Comparison of ENCODE assay signal across 19 cellular contexts in genomic region chr12:53590661-53591060, GRCh38. TPM values are rescaled to one million over a fixed set of nuclear protein-coding genes. Genes with fewer than 3 reads are reported as not detected.
DNase-seq lines count a peak whose midpoint lies in the region; ATAC-seq and TF ChIP-seq lines count a peak whose summit lies in the region.
"Had no signal": no experiment of that assay in that cellular context is flagged by ENCODE, and none has a peak within 500 bp of the region (broad histone marks: within the 10 kb centered on the region; RNA-seq: fewer than 3 reads in every experiment).

No MANE protein-coding gene starts in this region.

- no peak overlapping the region for H4K8ac ChIP-seq in H9 (replicated peaks; ENCODE audit: insufficient read length, low read depth, low read length)

- H3K18ac ChIP-seq in H9 (ENCODE audit: insufficient read length, low read depth, low read length), result no peak overlapping the region

- no peaks in the 10 kb centered on the region for H3K79me1 ChIP-seq in H9 (ENCODE audit: insufficient read depth, low read depth, low read length, poor library complexity, severe bottlenecking)

- no peaks in the 10 kb centered on the region for H3K36me3 Mint-ChIP-seq in brain
- no peaks in the 10 kb centered on the region for H3K36me3 Mint-ChIP-seq in H9 (ENCODE audit: insufficient read depth in 1 of 3, low read depth in 3 of 3)

- H3K9me3 ChIP-seq in heart right ventricle (no peaks in the 10 kb centered on the region), thoracic aorta (no peaks in the 10 kb centered on the region), H9 (ENCODE audit: control insufficient read depth, low read depth, low read length) (no peaks in the 10 kb centered on the region)
- H3K9me3 ChIP-seq: A549, Caco-2, MG63 had no signal

- H4K91ac ChIP-seq in H9 (ENCODE audit: insufficient read length, low read depth, low read length), result no peak overlapping the region

- 73 to 77% methylated on average over 3 of the region's 3 CpGs for WGBS in heart right ventricle, 2 donors
- WGBS in H9 (ENCODE audit: extremely low coverage, insufficient read length, low lambda C conversion rate), result no CpG with 5 or more reads among the region's 3 CpGs

- H3K36me3 ChIP-seq in heart right ventricle (peaks cover 0 to 8% (median 0%) of the 10 kb centered on the region in 9 donors), thoracic aorta (no peaks in the 10 kb centered on the region)
- H3K36me3 ChIP-seq: MG63 had no signal

- H3K27me3 ChIP-seq in heart right ventricle, result no peaks in the 10 kb centered on the region
- H3K27me3 ChIP-seq in thoracic aorta (replicated peaks; ENCODE audit: insufficient read depth), result no peaks in the 10 kb centered on the region
- no peaks in the 10 kb centered on the region for H3K27me3 ChIP-seq in H9 (ENCODE audit: insufficient read depth, low read length)
- H3K27me3 ChIP-seq: MG63 had no signal

- no peak overlapping the region for H2BK120ac ChIP-seq in H9 (ENCODE audit: low read depth, low read length, poor library complexity, severe bottlenecking)

- H2BK5ac ChIP-seq in H9 (ENCODE audit: insufficient read length, low read length), result no peak overlapping the region

- no peak overlapping the region for H2BK12ac ChIP-seq in H9 (ENCODE audit: insufficient read length, low read depth, low read length)

- H3K27me3 Mint-ChIP-seq in brain (no peaks in the 10 kb centered on the region), H9 (ENCODE audit: low read depth) (no peaks in the 10 kb centered on the region)

- TF ChIP-seq CTCF in heart right ventricle (IDR thresholded peaks at IDR 0.05) (no peak), brain (conservative IDR thresholded peaks at IDR 0.05) (no peak), thoracic aorta (IDR thresholded peaks at IDR 0.05) (no peak), H9 (conservative IDR thresholded peaks at IDR 0.05) (no peak)

- H3K14ac ChIP-seq in H9 (ENCODE audit: insufficient read depth, low read length), result no peak overlapping the region

- peak overlapping the region; percentile 15 to 93 (median 89) for H3K27ac Mint-ChIP-seq in brain
- H3K27ac Mint-ChIP-seq in H9, result no peak overlapping the region

- DNase-seq in heart right ventricle (no peak), left ventricle myocardium superior (no peak), left colon (no peak), thoracic aorta (ENCODE audit: low spot score) (no peak), NCI-H774 (lab: John Stamatoyannopoulos, UW) (no peak), DMS153 treated with DMSO at 0.1 percent for 48 hours (lab: John Stamatoyannopoulos, UW; ENCODE audit: unreplicated experiment) (no peak), H9 (no peak)
- DNase-seq: AML-193, Caco-2, DMS53, HCEC 1CT, MG63, NCI-H1105, NCI-H748 treated with DMSO at 0.1 percent for 48 hours, SHP77 had no signal

- H3K9me3 Mint-ChIP-seq in brain (no peaks in the 10 kb centered on the region), H9 (no peaks in the 10 kb centered on the region)

- no peak overlapping the region for H3K4ac ChIP-seq in H9 (ENCODE audit: low read depth, low read length)

- no peak overlapping the region for H2AK5ac ChIP-seq in H9 (ENCODE audit: insufficient read length, low read length)

- no peak overlapping the region for H3K9ac ChIP-seq in H9 (ENCODE audit: extremely low read depth, insufficient read length, low read length)

- H3K56ac ChIP-seq in H9 (ENCODE audit: insufficient read length, low read depth, low read length), result no peak overlapping the region

- H2BK20ac ChIP-seq in H9 (ENCODE audit: low read depth, low read length, poor library complexity, severe bottlenecking), result no peak overlapping the region

- intact Hi-C loops in heart right ventricle (cut with DNase I) (loop anchor here in 3 of 10 donors (10.0 kb wide), 1 partner anchor 46 kb away; no protein-coding TSS in a partner anchor), left ventricle myocardium superior (cut with micrococcal nuclease) (no loop called here), left colon (cut with DNase I, micrococcal nuclease) (no loop called here)

- H3K4me1 Mint-ChIP-seq in brain, result peaks cover 78% of the 10 kb centered on the region
- H3K4me1 Mint-ChIP-seq in H9, result peaks cover 11 to 17% of the 10 kb centered on the region in 2 experiments

- no peak overlapping the region for H3K4me2 ChIP-seq in H9 (ENCODE audit: insufficient read depth, insufficient read length, low read length)
- H3K4me2 ChIP-seq: A549 had no signal

- H4K5ac ChIP-seq in H9 (ENCODE audit: insufficient read length, low read depth, low read length), result no peak overlapping the region

- ATAC-seq in heart right ventricle (no peak), left ventricle myocardium superior (no peak), left colon (peak; percentile 62), thoracic aorta (ENCODE audit: insufficient number of reproducible peaks, low FRiP score, low read depth) (no peak)
- ATAC-seq: A549, K562 had no signal

- H3K27ac ChIP-seq in heart right ventricle (peak overlapping the region in 9 of 10 donors; percentile 36 to 78 (median 69)), thoracic aorta (peak overlapping the region; percentile 19 to 72), H9 (ENCODE audit: insufficient read length, low read depth, low read length) (no peak overlapping the region)
- H3K27ac ChIP-seq: HL-60 had no signal

- peaks cover 9 to 87% (median 64%) of the 10 kb centered on the region in 9 donors for H3K4me1 ChIP-seq in heart right ventricle
- H3K4me1 ChIP-seq in thoracic aorta (ENCODE audit: control insufficient read depth in 1 of 2, low read depth in 2 of 2), result peaks cover 32 to 75% of the 10 kb centered on the region in 2 donors
- H3K4me1 ChIP-seq in H9 (ENCODE audit: insufficient read depth, low read length), result 0 out of 2 replicates have a peak, but pooled peaks cover 3% of the 10 kb centered on the region

- no peaks in the 10 kb centered on the region for H3K23me2 ChIP-seq in H9 (ENCODE audit: insufficient read length, low read depth, low read length, poor library complexity, severe bottlenecking)

- no peaks in the 10 kb centered on the region for H3K79me2 ChIP-seq in H9 (ENCODE audit: insufficient read depth, low read length)

- no peak overlapping the region for H3T11ph ChIP-seq in H9 (ENCODE audit: low read length)

- no peak overlapping the region for H2BK15ac ChIP-seq in H9 (ENCODE audit: low read depth, low read length)

- H4K20me1 ChIP-seq in H9 (ENCODE audit: control insufficient read depth, insufficient read depth, insufficient read length), result no peaks in the 10 kb centered on the region

- H3K23ac ChIP-seq in H9 (ENCODE audit: insufficient read length, low read depth, low read length), result no peak overlapping the region

- H3K4me3 Mint-ChIP-seq in brain, result peak overlapping the region in 4 of 5 experiments; percentile 3 to 65 (median 45)
- no peak overlapping the region for H3K4me3 Mint-ChIP-seq in H9

- H3K4me3 ChIP-seq in heart right ventricle (no peak overlapping the region), thoracic aorta (no peak overlapping the region)
- H3K4me3 ChIP-seq: A549, K562, MG63 had no signal

- H2AFZ ChIP-seq in H9 (ENCODE audit: low read length), result no peak overlapping the region

RNA-seq across cellular contexts. Expression of gene ATF7, which starts 35.5 kb away (rescaled TPM):
- total RNA-seq in heart right ventricle (10 to 100 TPM; 28.2 to 47.8 (median 34.4) TPM), left ventricle myocardium superior (37.7 TPM), left colon (10 to 100 TPM; 38.3 to 39.2 TPM), thoracic aorta (10 to 100 TPM; 24.4 to 82.1 TPM), H9 (2021) (17.7 and 18.4 TPM in 2 replicates)
- polyA plus RNA-seq in heart right ventricle (10 to 100 TPM; 12.6 to 23.0 TPM), brain (ENCODE audit: insufficient read depth, low read depth, low replicate concordance) (36.2 TPM)

Comparison
In these comparisons a context has a peak if more than half of its experiments do, and no peak if none do; other contexts are left out.
1. H3K27ac Mint-ChIP-seq: peak in brain (5 of 5); none in H9 (0 of 3).
2. H3K4me3 Mint-ChIP-seq: peak in brain (4 of 5); none in H9 (0 of 2).